8 cellular contexts compared by ENCODE assay signal in the genomic region with DNA sequence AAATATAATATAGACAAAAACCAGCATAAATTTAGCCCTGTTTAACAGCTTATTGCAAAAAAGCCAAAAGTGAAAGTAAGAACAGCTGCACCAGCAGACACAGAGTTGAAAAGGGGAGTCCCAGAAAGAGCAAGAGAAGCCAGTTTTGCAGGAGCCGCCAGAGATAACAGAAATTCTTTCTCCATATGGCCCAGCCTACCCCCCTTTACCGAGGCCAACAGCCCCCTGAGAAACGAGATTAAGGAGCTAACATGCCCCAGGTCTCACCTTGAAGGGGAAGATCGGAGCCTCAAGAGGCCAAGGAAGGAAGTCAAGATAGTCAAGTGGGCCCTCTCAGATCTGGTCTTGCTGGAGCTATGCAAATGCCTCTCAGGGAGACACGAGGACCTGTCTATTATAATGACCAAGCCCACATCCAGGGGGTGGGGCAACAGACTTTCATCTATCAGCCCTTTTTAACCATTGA. TPM values are rescaled to one million over a fixed set of nuclear protein-coding genes. Genes with fewer than 3 reads are reported as not detected.
DNase-seq lines count a peak whose midpoint lies in the region; ATAC-seq, FAIRE-seq and TF ChIP-seq lines count a peak whose summit lies in the region.

No MANE protein-coding gene starts in this region.

- CTCF ChIA-PET in activated CD4-positive, alpha-beta T cell treated with anti-CD3 and anti-CD28 coated beads for 36 hours (lab: Charles Lee): interaction anchor here (0.6 to 1.1 kb wide), 3 partner anchors 9 to 256 kb away, joined by 3 to 4 read pairs (median 3); no protein-coding TSS in a partner anchor

- peak; percentile 55 for ATAC-seq in activated CD4-positive, alpha-beta T cell treated with anti-CD3 and anti-CD28 coated beads for 36 hours
- ATAC-seq in HG02938 (IDR thresholded peaks at IDR 0.05; ENCODE audit: unreplicated experiment) (peak; percentile 63), omental fat pad (ENCODE audit: low FRiP score) (no peak)
- peak; percentile 38 to 42 for ATAC-seq in activated T-cell treated with anti-CD3 and anti-CD28 coated beads, Interleukin-2, amount 50 U/mL, for 4 hours

- intact Hi-C loops in activated CD4-positive, alpha-beta T cell treated with anti-CD3 and anti-CD28 coated beads for 36 hours (cut with DNase I, micrococcal nuclease): loop anchor here in 1 of 2 experiments (10.0 kb wide), 1 partner anchor 461 kb away; no protein-coding TSS in a partner anchor

- peak overlapping the region; percentile 72 for H3K27ac Mint-ChIP-seq in activated CD4-positive, alpha-beta T cell treated with anti-CD3 and anti-CD28 coated beads for 36 hours

- H3K27me3 Mint-ChIP-seq in activated CD4-positive, alpha-beta T cell treated with anti-CD3 and anti-CD28 coated beads for 36 hours: no peaks in the 10 kb centered on the region
- no peaks in the 10 kb centered on the region for H3K27me3 Mint-ChIP-seq in activated T-cell treated with anti-CD3 and anti-CD28 coated beads, Interleukin-2, amount 50 U/mL, for 4 hours (ENCODE audit: low read depth)

- no peaks in the 10 kb centered on the region for H3K9me3 Mint-ChIP-seq in activated CD4-positive, alpha-beta T cell treated with anti-CD3 and anti-CD28 coated beads for 36 hours (ENCODE audit: low read depth)
- H3K9me3 Mint-ChIP-seq in activated T-cell treated with anti-CD3 and anti-CD28 coated beads, Interleukin-2, amount 50 U/mL, for 4 hours: no peaks in the 10 kb centered on the region

- H3K4me3 Mint-ChIP-seq in activated CD4-positive, alpha-beta T cell treated with anti-CD3 and anti-CD28 coated beads for 36 hours: peak overlapping the region; percentile 72
- peak overlapping the region; percentile 82 for H3K4me3 Mint-ChIP-seq in activated T-cell treated with anti-CD3 and anti-CD28 coated beads, Interleukin-2, amount 50 U/mL, for 4 hours

- POLR2A ChIA-PET in activated CD4-positive, alpha-beta T cell treated with anti-CD3 and anti-CD28 coated beads for 36 hours (lab: Charles Lee): interaction anchor here (0.6 to 0.9 kb wide), 2 partner anchors 16 to 308 kb away, joined by 3 to 4 read pairs; no protein-coding TSS in a partner anchor

- peaks cover 11% of the 10 kb centered on the region for H3K36me3 Mint-ChIP-seq in activated CD4-positive, alpha-beta T cell treated with anti-CD3 and anti-CD28 coated beads for 36 hours (ENCODE audit: low read depth)
- H3K36me3 Mint-ChIP-seq in activated T-cell treated with anti-CD3 and anti-CD28 coated beads, Interleukin-2, amount 50 U/mL, for 4 hours (ENCODE audit: insufficient read depth): no peaks in the 10 kb centered on the region

- no peak for TF ChIP-seq CTCF in omental fat pad (IDR thresholded peaks at IDR 0.05)

- peak; percentile 64 for DNase-seq in activated CD4-positive, alpha-beta T cell treated with anti-CD3 and anti-CD28 coated beads for 36 hours
- no peak for DNase-seq in activated CD4-positive, alpha-beta T cell treated with anti-CD3 and anti-CD28 coated beads for 1 hour
- no peak for DNase-seq in activated T-cell treated with anti-CD3 and anti-CD28 coated beads, Interleukin-2, amount 50 U/mL, for 4 hours
- peak; percentile 20 to 39 for DNase-seq in lung microvascular endothelial cell (ENCODE audit: low read depth in 2 of 2)
- DNase-seq in OCI-M2 (lab: John Stamatoyannopoulos, UW; ENCODE audit: unreplicated experiment): no peak
- DNase-seq in H54 (ENCODE audit: insufficient read length, low spot score): no peak
- no peak for DNase-seq in omental fat pad (ENCODE audit: low spot score)

- TF ChIP-seq POLR2A in H54 (IDR thresholded peaks at IDR 0.05; ENCODE audit: low read depth, low read length): no peak

- FAIRE-seq in H54 (lab: Jason Lieb, UNC): no peak

- peaks cover 52% of the 10 kb centered on the region for H3K4me1 Mint-ChIP-seq in activated CD4-positive, alpha-beta T cell treated with anti-CD3 and anti-CD28 coated beads for 36 hours
- peaks cover 56% of the 10 kb centered on the region for H3K4me1 Mint-ChIP-seq in activated T-cell treated with anti-CD3 and anti-CD28 coated beads, Interleukin-2, amount 50 U/mL, for 4 hours (ENCODE audit: low read depth)

RNA-seq across cellular contexts. Expression of gene ACOX3, which starts 4.8 kb away (rescaled TPM):
- total RNA-seq in activated CD4-positive, alpha-beta T cell treated with anti-CD3 and anti-CD28 coated beads for 36 hours: 10 to 100 TPM; 20.5 to 29.3 TPM
- 10 to 100 TPM; 20.1 to 35.8 (median 20.6) TPM for total RNA-seq in activated T-cell treated with anti-CD3 and anti-CD28 coated beads, Interleukin-2, amount 50 U/mL, for 4 hours
- total RNA-seq in lung microvascular endothelial cell: 22.6 and 24.0 TPM in 2 replicates
- total RNA-seq in omental fat pad: 10 to 100 TPM; 14.7 to 28.2 (median 23.6) TPM

RNA-seq across cellular contexts. Expression of gene TRMT44, which starts 4.9 kb away (rescaled TPM):
- total RNA-seq in activated CD4-positive, alpha-beta T cell treated with anti-CD3 and anti-CD28 coated beads for 36 hours: 10 to 100 TPM; 20.1 to 24.5 TPM
- total RNA-seq in activated T-cell treated with anti-CD3 and anti-CD28 coated beads, Interleukin-2, amount 50 U/mL, for 4 hours: 10 to 100 TPM; 35.7 to 41.5 (median 41.0) TPM
- 6.3 and 9.9 TPM in 2 replicates for total RNA-seq in lung microvascular endothelial cell
- total RNA-seq in omental fat pad: 10 to 100 TPM; 18.1 to 28.3 (median 23.1) TPM

Comparison
In these comparisons a context has a peak if more than half of its experiments do, and no peak if none do; other contexts are left out.
1. DNase-seq: peak in activated CD4-positive, alpha-beta T cell treated with anti-CD3 and anti-CD28 coated beads for 36 hours (single experiment) and lung microvascular endothelial cell (2 of 2); none in activated CD4-positive, alpha-beta T cell treated with anti-CD3 and anti-CD28 coated beads for 1 hour (single experiment), activated T-cell treated with anti-CD3 and anti-CD28 coated beads, Interleukin-2, amount 50 U/mL, for 4 hours (single experiment), OCI-M2 (single experiment), H54 (single experiment) and omental fat pad (single experiment).